1 cellular context compared by ENCODE assay signal in genomic region chr7:156919132-156919713, GRCh38.
TF ChIP-seq lines count a peak whose summit lies in the region.

No MANE protein-coding gene starts in this region.

TF ChIP-seq in HepG2, 621 proteins besides CTCF, POLR2A, EP300 and RAD21 (continues in another document):
- TF ChIP-seq SSRP1 (CRISPR knock-in tag; IDR thresholded peaks at IDR 0.05), result no peak
- TF ChIP-seq RFXAP (CRISPR knock-in tag; IDR thresholded peaks at IDR 0.05; ENCODE audit: borderline replicate concordance), result no peak
- 0 out of 2 replicates have a peak, but pooled peaks have one; percentile 56 for TF ChIP-seq FLYWCH1 (CRISPR knock-in tag; IDR thresholded peaks at IDR 0.05)
- no peak for TF ChIP-seq SOX6 (IDR thresholded peaks at IDR 0.05)
- peak; percentile 24 for TF ChIP-seq SOX6 (CRISPR knock-in tag; IDR thresholded peaks at IDR 0.05)
- peak; percentile 54; the same call in 1 of the 2 replicates for TF ChIP-seq MTA1 (CRISPR knock-in tag; IDR thresholded peaks at IDR 0.05; ENCODE audit: borderline replicate concordance)
- TF ChIP-seq SOX5 (CRISPR knock-in tag; IDR thresholded peaks at IDR 0.05; ENCODE audit: borderline replicate concordance), result 0 out of 2 replicates have a peak, but pooled peaks have one; percentile 10
- TF ChIP-seq ZNF17 (CRISPR knock-in tag; IDR thresholded peaks at IDR 0.05), result no peak
- TF ChIP-seq ZBTB7B (CRISPR knock-in tag; IDR thresholded peaks at IDR 0.05), result 0 out of 2 replicates have a peak, but pooled peaks have one; percentile 12
- TF ChIP-seq, protein P1, sequence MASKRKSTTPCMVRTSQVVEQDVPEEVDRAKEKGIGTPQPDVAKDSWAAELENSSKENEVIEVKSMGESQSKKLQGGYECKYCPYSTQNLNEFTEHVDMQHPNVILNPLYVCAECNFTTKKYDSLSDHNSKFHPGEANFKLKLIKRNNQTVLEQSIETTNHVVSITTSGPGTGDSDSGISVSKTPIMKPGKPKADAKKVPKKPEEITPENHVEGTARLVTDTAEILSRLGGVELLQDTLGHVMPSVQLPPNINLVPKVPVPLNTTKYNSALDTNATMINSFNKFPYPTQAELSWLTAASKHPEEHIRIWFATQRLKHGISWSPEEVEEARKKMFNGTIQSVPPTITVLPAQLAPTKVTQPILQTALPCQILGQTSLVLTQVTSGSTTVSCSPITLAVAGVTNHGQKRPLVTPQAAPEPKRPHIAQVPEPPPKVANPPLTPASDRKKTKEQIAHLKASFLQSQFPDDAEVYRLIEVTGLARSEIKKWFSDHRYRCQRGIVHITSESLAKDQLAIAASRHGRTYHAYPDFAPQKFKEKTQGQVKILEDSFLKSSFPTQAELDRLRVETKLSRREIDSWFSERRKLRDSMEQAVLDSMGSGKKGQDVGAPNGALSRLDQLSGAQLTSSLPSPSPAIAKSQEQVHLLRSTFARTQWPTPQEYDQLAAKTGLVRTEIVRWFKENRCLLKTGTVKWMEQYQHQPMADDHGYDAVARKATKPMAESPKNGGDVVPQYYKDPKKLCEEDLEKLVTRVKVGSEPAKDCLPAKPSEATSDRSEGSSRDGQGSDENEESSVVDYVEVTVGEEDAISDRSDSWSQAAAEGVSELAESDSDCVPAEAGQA (IDR thresholded peaks at IDR 0.05; ENCODE audit: low read depth), result no peak
- TF ChIP-seq, protein P1 (CRISPR knock-in tag; IDR thresholded peaks at IDR 0.05; ENCODE audit: borderline replicate concordance), result no peak
- no peak for TF ChIP-seq GABPB1 (CRISPR knock-in tag; IDR thresholded peaks at IDR 0.05)
- no peak for TF ChIP-seq SNAPC4 (CRISPR knock-in tag; IDR thresholded peaks at IDR 0.05)
- 0 out of 2 replicates have a peak, but pooled peaks have one; percentile 16 for TF ChIP-seq ZNF788 (CRISPR knock-in tag; IDR thresholded peaks at IDR 0.05; ENCODE audit: borderline replicate concordance)
- TF ChIP-seq, protein P2, sequence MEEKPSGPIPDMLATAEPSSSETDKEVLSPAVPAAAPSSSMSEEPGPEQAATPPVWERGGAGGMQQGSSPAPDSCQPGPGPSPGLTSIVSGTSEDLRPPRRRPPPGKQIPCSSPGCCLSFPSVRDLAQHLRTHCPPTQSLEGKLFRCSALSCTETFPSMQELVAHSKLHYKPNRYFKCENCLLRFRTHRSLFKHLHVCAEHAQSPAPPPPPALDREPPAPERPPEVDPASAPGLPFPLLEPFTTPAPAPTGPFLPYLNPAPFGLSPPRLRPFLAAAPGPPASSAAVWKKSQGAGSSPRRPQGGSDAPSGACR (CRISPR knock-in tag; IDR thresholded peaks at IDR 0.05), result no peak
- no peak for TF ChIP-seq PLRG1 (conservative IDR thresholded peaks at IDR 0.05)
- TF ChIP-seq FOXA3 (CRISPR knock-in tag; IDR thresholded peaks at IDR 0.05), result peak; percentile 23; the same call in 1 of the 2 replicates
- no peak for TF ChIP-seq RNF2 (conservative IDR thresholded peaks at IDR 0.05; ENCODE audit: low read depth)
- TF ChIP-seq, protein P3, sequence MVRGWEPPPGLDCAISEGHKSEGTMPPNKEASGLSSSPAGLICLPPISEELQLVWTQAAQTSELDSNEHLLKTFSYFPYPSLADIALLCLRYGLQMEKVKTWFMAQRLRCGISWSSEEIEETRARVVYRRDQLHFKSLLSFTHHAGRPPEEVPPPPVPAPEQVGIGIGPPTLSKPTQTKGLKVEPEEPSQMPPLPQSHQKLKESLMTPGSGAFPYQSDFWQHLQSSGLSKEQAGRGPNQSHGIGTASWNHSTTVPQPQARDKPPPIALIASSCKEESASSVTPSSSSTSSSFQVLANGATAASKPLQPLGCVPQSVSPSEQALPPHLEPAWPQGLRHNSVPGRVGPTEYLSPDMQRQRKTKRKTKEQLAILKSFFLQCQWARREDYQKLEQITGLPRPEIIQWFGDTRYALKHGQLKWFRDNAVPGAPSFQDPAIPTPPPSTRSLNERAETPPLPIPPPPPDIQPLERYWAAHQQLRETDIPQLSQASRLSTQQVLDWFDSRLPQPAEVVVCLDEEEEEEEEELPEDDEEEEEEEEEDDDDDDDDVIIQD (CRISPR knock-in tag; IDR thresholded peaks at IDR 0.05; ENCODE audit: low read depth), result no peak
- TF ChIP-seq, protein P4, sequence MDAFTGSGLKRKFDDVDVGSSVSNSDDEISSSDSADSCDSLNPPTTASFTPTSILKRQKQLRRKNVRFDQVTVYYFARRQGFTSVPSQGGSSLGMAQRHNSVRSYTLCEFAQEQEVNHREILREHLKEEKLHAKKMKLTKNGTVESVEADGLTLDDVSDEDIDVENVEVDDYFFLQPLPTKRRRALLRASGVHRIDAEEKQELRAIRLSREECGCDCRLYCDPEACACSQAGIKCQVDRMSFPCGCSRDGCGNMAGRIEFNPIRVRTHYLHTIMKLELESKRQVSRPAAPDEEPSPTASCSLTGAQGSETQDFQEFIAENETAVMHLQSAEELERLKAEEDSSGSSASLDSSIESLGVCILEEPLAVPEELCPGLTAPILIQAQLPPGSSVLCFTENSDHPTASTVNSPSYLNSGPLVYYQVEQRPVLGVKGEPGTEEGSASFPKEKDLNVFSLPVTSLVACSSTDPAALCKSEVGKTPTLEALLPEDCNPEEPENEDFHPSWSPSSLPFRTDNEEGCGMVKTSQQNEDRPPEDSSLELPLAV (CRISPR knock-in tag; conservative IDR thresholded peaks at IDR 0.05; ENCODE audit: low read depth), result no peak
- TF ChIP-seq, protein P5, sequence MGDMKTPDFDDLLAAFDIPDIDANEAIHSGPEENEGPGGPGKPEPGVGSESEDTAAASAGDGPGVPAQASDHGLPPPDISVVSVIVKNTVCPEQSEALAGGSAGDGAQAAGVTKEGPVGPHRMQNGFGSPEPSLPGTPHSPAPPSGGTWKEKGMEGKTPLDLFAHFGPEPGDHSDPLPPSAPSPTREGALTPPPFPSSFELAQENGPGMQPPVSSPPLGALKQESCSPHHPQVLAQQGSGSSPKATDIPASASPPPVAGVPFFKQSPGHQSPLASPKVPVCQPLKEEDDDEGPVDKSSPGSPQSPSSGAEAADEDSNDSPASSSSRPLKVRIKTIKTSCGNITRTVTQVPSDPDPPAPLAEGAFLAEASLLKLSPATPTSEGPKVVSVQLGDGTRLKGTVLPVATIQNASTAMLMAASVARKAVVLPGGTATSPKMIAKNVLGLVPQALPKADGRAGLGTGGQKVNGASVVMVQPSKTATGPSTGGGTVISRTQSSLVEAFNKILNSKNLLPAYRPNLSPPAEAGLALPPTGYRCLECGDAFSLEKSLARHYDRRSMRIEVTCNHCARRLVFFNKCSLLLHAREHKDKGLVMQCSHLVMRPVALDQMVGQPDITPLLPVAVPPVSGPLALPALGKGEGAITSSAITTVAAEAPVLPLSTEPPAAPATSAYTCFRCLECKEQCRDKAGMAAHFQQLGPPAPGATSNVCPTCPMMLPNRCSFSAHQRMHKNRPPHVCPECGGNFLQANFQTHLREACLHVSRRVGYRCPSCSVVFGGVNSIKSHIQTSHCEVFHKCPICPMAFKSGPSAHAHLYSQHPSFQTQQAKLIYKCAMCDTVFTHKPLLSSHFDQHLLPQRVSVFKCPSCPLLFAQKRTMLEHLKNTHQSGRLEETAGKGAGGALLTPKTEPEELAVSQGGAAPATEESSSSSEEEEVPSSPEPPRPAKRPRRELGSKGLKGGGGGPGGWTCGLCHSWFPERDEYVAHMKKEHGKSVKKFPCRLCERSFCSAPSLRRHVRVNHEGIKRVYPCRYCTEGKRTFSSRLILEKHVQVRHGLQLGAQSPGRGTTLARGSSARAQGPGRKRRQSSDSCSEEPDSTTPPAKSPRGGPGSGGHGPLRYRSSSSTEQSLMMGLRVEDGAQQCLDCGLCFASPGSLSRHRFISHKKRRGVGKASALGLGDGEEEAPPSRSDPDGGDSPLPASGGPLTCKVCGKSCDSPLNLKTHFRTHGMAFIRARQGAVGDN (CRISPR knock-in tag; IDR thresholded peaks at IDR 0.05), result peak; percentile 34
- TF ChIP-seq PITX1 (CRISPR knock-in tag; IDR thresholded peaks at IDR 0.05), result 0 out of 2 replicates have a peak, but pooled peaks have one; percentile 31
- TF ChIP-seq RORA (CRISPR knock-in tag; IDR thresholded peaks at IDR 0.05), result no peak
- 0 out of 2 replicates have a peak, but pooled peaks have one; percentile 19 for TF ChIP-seq GATAD2A (CRISPR knock-in tag; IDR thresholded peaks at IDR 0.05)
- TF ChIP-seq DPF2 (CRISPR knock-in tag; IDR thresholded peaks at IDR 0.05; ENCODE audit: borderline replicate concordance, low read depth), result 0 out of 2 replicates have a peak, but pooled peaks have one; percentile 46
- TF ChIP-seq SUZ12 (IDR thresholded peaks at IDR 0.05; ENCODE audit: low read depth, low read length), result no peak
- no peak for TF ChIP-seq SP4 (CRISPR knock-in tag; IDR thresholded peaks at IDR 0.05)
- peak; percentile 30; the same call in 1 of the 2 replicates for TF ChIP-seq ZNF292 (CRISPR knock-in tag; IDR thresholded peaks at IDR 0.05; ENCODE audit: borderline replicate concordance, low read depth)
- TF ChIP-seq ZNF678 (CRISPR knock-in tag; IDR thresholded peaks at IDR 0.05), result no peak
- no peak for TF ChIP-seq ZNF468 (CRISPR knock-in tag; IDR thresholded peaks at IDR 0.05)
- 0 out of 2 replicates have a peak, but pooled peaks have one; percentile 12 for TF ChIP-seq PAXIP1 (CRISPR knock-in tag; conservative IDR thresholded peaks at IDR 0.05)
- TF ChIP-seq NFE2L1 (CRISPR knock-in tag; IDR thresholded peaks at IDR 0.05; ENCODE audit: borderline replicate concordance), result no peak
- TF ChIP-seq ZNF121 (CRISPR knock-in tag; IDR thresholded peaks at IDR 0.05), result peak; percentile 44; the same call in 1 of the 2 replicates
- TF ChIP-seq LCORL (IDR thresholded peaks at IDR 0.05), result no peak
- peak; percentile 44; the same call in 1 of the 2 replicates for TF ChIP-seq LCORL (CRISPR knock-in tag; IDR thresholded peaks at IDR 0.05)
- TF ChIP-seq ZNF891 (CRISPR knock-in tag; IDR thresholded peaks at IDR 0.05), result no peak
- no peak for TF ChIP-seq ZNF510 (CRISPR knock-in tag; IDR thresholded peaks at IDR 0.05; ENCODE audit: low read depth)
- no peak for TF ChIP-seq MAFG (CRISPR knock-in tag; IDR thresholded peaks at IDR 0.05)
- TF ChIP-seq TBX2 (CRISPR knock-in tag; IDR thresholded peaks at IDR 0.05; ENCODE audit: borderline replicate concordance), result peak; percentile 60; the same call in 1 of the 2 replicates
